ENCODE assay signal across 19 cellular contexts in genomic region chr9:112554516-112554915, GRCh38.
DNase-seq lines count a peak whose midpoint lies in the region; ATAC-seq, FAIRE-seq and TF ChIP-seq lines count a peak whose summit lies in the region.
"Had no signal": no experiment of that assay in that cellular context is flagged by ENCODE, and none has a peak within 500 bp of the region (broad histone marks: within the 10 kb centered on the region; RNA-seq: fewer than 3 reads in every experiment).

No MANE protein-coding gene starts in this region.

- no peaks in the 10 kb centered on the region for H3K36me3 ChIP-seq in IMR-90 (ENCODE audit: control insufficient read depth, insufficient read depth, low read length)
- H3K36me3 ChIP-seq in keratinocyte (ENCODE audit: control insufficient read depth in 2 of 2, extremely low read depth in 1 of 2, insufficient read depth in 2 of 2, low read length in 2 of 2): no peaks in the 10 kb centered on the region
- H3K36me3 ChIP-seq in adrenal gland (replicated peaks in 1 of 2): no peaks in the 10 kb centered on the region

- H2AK9ac ChIP-seq in IMR-90 (replicated peaks; ENCODE audit: low read depth, low read length, poor library complexity): no peak overlapping the region

- no peak overlapping the region for H4K5ac ChIP-seq in IMR-90 (ENCODE audit: low read depth, low read length)

- TF ChIP-seq RAD21 in IMR-90 (IDR thresholded peaks at IDR 0.05; ENCODE audit: low read length): no peak

- dilution Hi-C loops in IMR-90 (cut with HindIII; ENCODE audit: low sequenced_read_pairs, unreplicated experiment) (no loop called here), keratinocyte (cut with MboI; ENCODE audit: extremely low pct_ligation_motif_present, low sequenced_read_pairs) (no loop called here)

- FAIRE-seq in keratinocyte (lab: Jason Lieb, UNC): peak; percentile 17

- H3K4me2 ChIP-seq in IMR-90 (ENCODE audit: low read depth, low read length) (no peak overlapping the region; the same call in 1 of the 2 replicates), keratinocyte (ENCODE audit: control insufficient read depth, extremely low read depth, insufficient read depth, low read depth, low read length) (peak overlapping the region; percentile 50)

- in situ Hi-C loops in IMR-90 (cut with MboI; ENCODE audit: low sequenced_read_pairs): no loop called here
- in situ Hi-C loops in astrocyte of the spinal cord (cut with HindIII; ENCODE audit: low sequenced_read_pairs): no loop called here

- POLR2A ChIA-PET in IMR-90 (lab: Charles Lee; ENCODE audit: unreplicated experiment): no interaction called here

- H2BK5ac ChIP-seq in IMR-90 (ENCODE audit: low read depth, low read length, poor library complexity, severe bottlenecking): no peak overlapping the region

- TF ChIP-seq CTCF in IMR-90 (conservative IDR thresholded peaks at IDR 0.05; ENCODE audit: low read depth, low read length) (no peak), astrocyte of the spinal cord (IDR thresholded peaks at IDR 0.05; ENCODE audit: low read depth, low read length) (no peak), keratinocyte (optimal IDR thresholded peaks at IDR 0.05 in 1 of 3, IDR thresholded peaks at IDR 0.05 in 1 of 3, conservative IDR thresholded peaks at IDR 0.05 in 1 of 3; ENCODE audit: extremely low read depth in 1 of 3, insufficient read depth in 2 of 3, low read length in 3 of 3) (no peak), adrenal gland (IDR thresholded peaks at IDR 0.05) (no peak)

- no peak overlapping the region for H3K4ac ChIP-seq in IMR-90 (ENCODE audit: low read depth, low read length)

- no peak overlapping the region for H3K23ac ChIP-seq in IMR-90 (ENCODE audit: low read depth, low read length)

- TF ChIP-seq POLR2A in IMR-90 (IDR thresholded peaks at IDR 0.05; ENCODE audit: low read depth, low read length) (no peak), adrenal gland (IDR thresholded peaks at IDR 0.05) (no peak)

- H2AK5ac ChIP-seq in IMR-90 (ENCODE audit: low read depth, low read length): no peak overlapping the region

- H3K18ac ChIP-seq in IMR-90 (ENCODE audit: low read depth, low read length): no peak overlapping the region

- intact Hi-C loops in IMR-90 (cut with micrococcal nuclease): no loop called here
- intact Hi-C loops in adrenal gland (cut with DNase I): no loop called here

- H2BK20ac ChIP-seq in IMR-90 (ENCODE audit: low read depth, low read length): no peak overlapping the region

- peaks cover 0 to 3% of the 10 kb centered on the region in 2 experiments; a peak in 1 of 4 replicates for H3K79me1 ChIP-seq in IMR-90 (ENCODE audit: low read depth in 1 of 2, low read length in 2 of 2)

- ATAC-seq in IMR-90 (ENCODE audit: low read depth): peak; percentile 16; the same call in 1 of the 2 replicates
- ATAC-seq: activated T-cell treated with anti-CD3 and anti-CD28 coated beads, Interleukin-2, amount 50 U/mL, for 72 hours; effector memory CD8-positive, alpha-beta T cell; left cardiac atrium; right cardiac atrium had no signal

- H3K56ac ChIP-seq in IMR-90 (ENCODE audit: extremely low read depth, insufficient read depth, low read length): no peak overlapping the region

- WGBS in IMR-90 (ENCODE audit: extremely low coverage in 2 of 2, insufficient read length in 1 of 2), 2 experiments: no CpG with 5 or more reads among the region's 1 CpG
- WGBS in adrenal gland, 4 donors: 43 to 89% (median 72%) methylated on average over 1 of the region's 1 CpG

- H3K9me1 ChIP-seq in IMR-90 (ENCODE audit: insufficient read depth, low read length): peaks cover 9% of the 10 kb centered on the region; the same call in 1 of the 2 replicates
- H3K9me1 ChIP-seq in keratinocyte (ENCODE audit: control insufficient read depth, extremely low read depth, insufficient read depth, low read length): no peaks in the 10 kb centered on the region

- H3K79me2 ChIP-seq in keratinocyte (ENCODE audit: control insufficient read depth, insufficient read depth, low read length): no peaks in the 10 kb centered on the region

- H3K9me3 ChIP-seq in IMR-90 (ENCODE audit: control insufficient read depth, insufficient read depth, low read length) (no peaks in the 10 kb centered on the region), keratinocyte (ENCODE audit: control insufficient read depth, low read depth, low read length) (no peaks in the 10 kb centered on the region), adrenal gland (replicated peaks in 1 of 3) (no peaks in the 10 kb centered on the region)

- H4K20me1 ChIP-seq in IMR-90 (ENCODE audit: insufficient read depth, low read length) (no peaks in the 10 kb centered on the region), keratinocyte (ENCODE audit: control insufficient read depth, extremely low read depth, insufficient read depth, low read length) (no peaks in the 10 kb centered on the region)

- H3K4me1 ChIP-seq in IMR-90 (ENCODE audit: control insufficient read depth, insufficient read depth, low read length) (peaks cover 12% of the 10 kb centered on the region), keratinocyte (ENCODE audit: control insufficient read depth, extremely low read depth, insufficient read depth, low read length) (peaks cover 57% of the 10 kb centered on the region), adrenal gland (replicated peaks in 1 of 2) (peaks cover 10 to 72% of the 10 kb centered on the region in 2 donors)

- CTCF ChIA-PET in IMR-90 (lab: Yijun Ruan, JAX): no interaction called here

- H2BK120ac ChIP-seq in IMR-90 (ENCODE audit: low read depth, low read length): no peak overlapping the region

- no peak overlapping the region for H3K4me3 ChIP-seq in IMR-90 (ENCODE audit: insufficient read depth, low read depth, low read length)
- no peak overlapping the region for H3K4me3 ChIP-seq in astrocyte of the spinal cord (ENCODE audit: low read depth, low read length)
- no peak overlapping the region for H3K4me3 ChIP-seq in keratinocyte (ENCODE audit: control insufficient read depth in 2 of 3, extremely low read depth in 1 of 3, insufficient read depth in 2 of 3, low read depth in 1 of 3, low read length in 3 of 3)
- H3K4me3 ChIP-seq in adrenal gland: no peak overlapping the region

- H3K27ac ChIP-seq in IMR-90 (ENCODE audit: insufficient read depth, low read length) (no peak overlapping the region), keratinocyte (ENCODE audit: control insufficient read depth, insufficient read depth, low read length) (peak overlapping the region; percentile 80), adrenal gland (no peak overlapping the region)

- DNase-seq in AG08396 (ENCODE audit: low spot score): peak; percentile 8
- peak; percentile 78 for DNase-seq in IMR-90
- DNase-seq in astrocyte of the spinal cord (ENCODE audit: low read depth, low spot score): peak; percentile 76
- no peak for DNase-seq in keratinocyte (ENCODE audit: low read depth, low spot score)
- no peak for DNase-seq in activated effector memory CD4-positive, alpha-beta T cell treated with Interleukin-2 at 50 U/mL for 16 hours
- DNase-seq in NCI-H748 (lab: John Stamatoyannopoulos, UW; ENCODE audit: unreplicated experiment): no peak
- no peak for DNase-seq in adrenal gland
- DNase-seq in NCI-H1105 (lab: John Stamatoyannopoulos, UW): no peak
- DNase-seq: activated CD4-positive, CD25-positive, alpha-beta regulatory T cell; activated naive CD8-positive, alpha-beta T cell treated with anti-CD3 and anti-CD28 coated beads, Interleukin-2, amount 10 ng/mL, durations not matched to agents 7 days and 5 days; activated T-cell treated with anti-CD3 and anti-CD28 coated beads, Interleukin-2, amount 50 U/mL, for 72 hours; DND-41; effector memory CD8-positive, alpha-beta T cell; hypothalamus; left cardiac atrium; NCI-H2029; right cardiac atrium; SHP77; stimulated activated naive CD4-positive, alpha-beta T cell treated with Interleukin-2 at 50 U/mL for 16 hours had no signal

- peaks cover 4% of the 10 kb centered on the region; the same call in 1 of the 2 replicates for H3K27me3 ChIP-seq in IMR-90 (ENCODE audit: control insufficient read depth, insufficient read depth, low read length)
- no peaks in the 10 kb centered on the region for H3K27me3 ChIP-seq in keratinocyte (ENCODE audit: control insufficient read depth, extremely low read depth, insufficient read depth, low read length)
- H3K27me3 ChIP-seq in adrenal gland: no peaks in the 10 kb centered on the region

- H2AFZ ChIP-seq in IMR-90 (replicated peaks; ENCODE audit: low read length, poor library complexity) (no peak overlapping the region), keratinocyte (ENCODE audit: control insufficient read depth, low read length) (no peak overlapping the region)

- no peak overlapping the region for H4K8ac ChIP-seq in IMR-90 (ENCODE audit: low read depth in 2 of 2, low read length in 2 of 2)

- H3K14ac ChIP-seq in IMR-90 (replicated peaks; ENCODE audit: low read depth, low read length): no peak overlapping the region

- BruUV-seq in IMR-90 (replicated peaks; lab: Mats Ljungman, UMichigan): no TSS peak

- no peak overlapping the region for H2BK15ac ChIP-seq in IMR-90 (ENCODE audit: low read depth, low read length)

- H3K9ac ChIP-seq in IMR-90 (ENCODE audit: low read depth, low read length) (no peak overlapping the region), keratinocyte (ENCODE audit: control insufficient read depth, extremely low read depth, insufficient read depth, low read length) (peak overlapping the region; percentile 10)

- no peak overlapping the region for H4K91ac ChIP-seq in IMR-90 (ENCODE audit: insufficient read depth, low read depth, low read length)

TF ChIP-seq in IMR-90, 13 proteins besides CTCF, POLR2A, EP300 and RAD21 (continues in another document):
- TF ChIP-seq CEBPB (IDR thresholded peaks at IDR 0.05; ENCODE audit: low read depth, low read length) (no peak), SMC3 (IDR thresholded peaks at IDR 0.05; ENCODE audit: low read depth, low read length) (no peak), USF2 (IDR thresholded peaks at IDR 0.05; ENCODE audit: low read depth, low read length) (no peak), RFX5 (IDR thresholded peaks at IDR 0.05; ENCODE audit: low read depth, low read length) (no peak), BHLHE40 (IDR thresholded peaks at IDR 0.05; ENCODE audit: low read depth, low read length) (no peak), FOS (IDR thresholded peaks at IDR 0.05; ENCODE audit: low read depth, low read length) (no peak), MAFK (IDR thresholded peaks at IDR 0.05; ENCODE audit: low read depth, low read length) (no peak), MXI1 (IDR thresholded peaks at IDR 0.05; ENCODE audit: borderline replicate concordance, low read depth, low read length) (no peak), CHD1 (IDR thresholded peaks at IDR 0.05; ENCODE audit: low read depth, low read length) (no peak), RCOR1 (IDR thresholded peaks at IDR 0.05; ENCODE audit: insufficient replicate concordance, low read length) (no peak), MAZ (IDR thresholded peaks at IDR 0.05; ENCODE audit: borderline replicate concordance, low read depth, low read length) (no peak)

Comparison
In these comparisons a context has a peak if more than half of its experiments do, and no peak if none do; other contexts are left out.
1. DNase-seq: peak in AG08396 (single experiment), IMR-90 (single experiment) and astrocyte of the spinal cord (single experiment); none in keratinocyte (single experiment), activated effector memory CD4-positive, alpha-beta T cell treated with Interleukin-2 at 50 U/mL for 16 hours (single experiment), NCI-H748 (single experiment), adrenal gland (0 of 7) and NCI-H1105 (single experiment).